In genomic region chr1:39727932-39728317, GRCh38 we compare ENCODE assay signal across 24 cellular contexts. TPM values are rescaled to one million over a fixed set of nuclear protein-coding genes. Genes with fewer than 3 reads are reported as not detected.
A peak's percentile ranks its signal among the peaks of the same experiment; 100 is the strongest.
DNase-seq lines count a peak whose midpoint lies in the region; ATAC-seq, FAIRE-seq and TF ChIP-seq lines count a peak whose summit lies in the region.
"Had no signal": no experiment of that assay in that cellular context is flagged by ENCODE, and none has a peak within 500 bp of the region (broad histone marks: within the 10 kb centered on the region; RNA-seq: fewer than 3 reads in every experiment).

No MANE protein-coding gene starts in this region.

- CTCF ChIA-PET in GM12878 (lab: Yijun Ruan, JAX) = interaction anchor here (1.2 to 1.5 kb wide), 2 partner anchors 74 to 329 kb away, joined by 3 to 4 read pairs; no protein-coding TSS in a partner anchor

- POLR2A ChIA-PET in GM12878 (lab: Charles Lee) = no interaction called here

- SMC1A ChIA-PET in GM12878 (lab: Charles Lee; ENCODE audit: uncharacterized antibody, unreplicated experiment) = interaction anchor here (3.2 kb wide), 1 partner anchor 11 kb away, joined by 10 read pairs; the partner anchor contains the start of gene PPIE

- H3K4me3 ChIP-seq in GM12878 (no peak overlapping the region), testis (peak overlapping the region; percentile 12 to 40)
- H3K4me3 ChIP-seq: GM23248, smooth muscle cell, thyroid gland had no signal

- RAD21 ChIA-PET in GM12878 (lab: Charles Lee; ENCODE audit: unreplicated experiment) = no interaction called here

- H2AFZ ChIP-seq in GM12878 (ENCODE audit: control insufficient read depth, low read depth, low read length) = peak overlapping the region; percentile 37
- H2AFZ ChIP-seq: GM23248 had no signal

- WGBS in GM12878 (ENCODE audit: insufficient coverage, insufficient replicate concordance, low lambda C conversion rate, missing lambda C conversion rate) = 65% methylated on average over 14 of the region's 14 CpGs
- 50 to 53% methylated on average over 13 to 14 of the region's 14 CpGs for WGBS in testis, 2 donors

- BruUV-seq in GM12878 (replicated peaks; lab: Mats Ljungman, UMichigan) = no TSS peak

- peak in 1 of 3 donors; percentile 41 for ATAC-seq in natural killer cell
- no peak for ATAC-seq in natural killer cell treated with Interleukin-12 subunit alpha and Interleukin-12 subunit beta and Interleukin-15 and Interleukin-18, amount 100 ng/mL, for 72 hours
- no peak for ATAC-seq in GM12878
- ATAC-seq in GM18867 (IDR thresholded peaks at IDR 0.05; ENCODE audit: unreplicated experiment) = no peak

- no peak for TF ChIP-seq CTCF in natural killer cell (IDR thresholded peaks at IDR 0.05)
- no peak for TF ChIP-seq CTCF in GM12878 (IDR thresholded peaks at IDR 0.05 in 2 of 3, conservative IDR thresholded peaks at IDR 0.05 in 1 of 3; ENCODE audit: control insufficient read depth in 2 of 3, extremely low read depth in 1 of 3, insufficient read depth in 1 of 3, low read depth in 3 of 3, low read length in 3 of 3)
- TF ChIP-seq CTCF in testis (IDR thresholded peaks at IDR 0.05) = no peak

- H3K9me3 Mint-ChIP-seq in natural killer cell (no peaks in the 10 kb centered on the region), IgD-negative memory B cell (no peaks in the 10 kb centered on the region)
- no peaks in the 10 kb centered on the region for H3K9me3 Mint-ChIP-seq in natural killer cell treated with Interleukin-12 subunit alpha and Interleukin-12 subunit beta and Interleukin-15 and Interleukin-18, amount 100 ng/mL, for 72 hours
- H3K9me3 Mint-ChIP-seq: CD4-positive, alpha-beta T cell had no signal

- H3K9me3 ChIP-seq in GM12878 (replicated peaks; ENCODE audit: control insufficient read depth, insufficient read depth, low read length) (no peaks in the 10 kb centered on the region; the same call in 2 of the 3 replicates), testis (no peaks in the 10 kb centered on the region)
- H3K9me3 ChIP-seq: thyroid gland had no signal

- FAIRE-seq in GM12878 (lab: Jason Lieb, UNC) = no peak
- FAIRE-seq: colon had no signal

- H3K36me3 Mint-ChIP-seq in natural killer cell (no peaks in the 10 kb centered on the region), IgD-negative memory B cell (no peaks in the 10 kb centered on the region)
- H3K36me3 Mint-ChIP-seq in natural killer cell treated with Interleukin-12 subunit alpha and Interleukin-12 subunit beta and Interleukin-15 and Interleukin-18, amount 100 ng/mL, for 72 hours = no peaks in the 10 kb centered on the region

- intact Hi-C loops in natural killer cell (cut with micrococcal nuclease) = no loop called here
- intact Hi-C loops in GM12878 (cut with micrococcal nuclease; ENCODE audit: unreplicated experiment) = loop anchor here (10.0 kb wide), 1 partner anchor 263 kb away; no protein-coding TSS in a partner anchor
- intact Hi-C loops in testis (cut with DNase I; ENCODE audit: low total_unique reads) = no loop called here

- H3K4me2 ChIP-seq in GM12878 (ENCODE audit: control insufficient read depth, insufficient read depth) = peak overlapping the region; percentile 76
- H3K4me2 ChIP-seq: smooth muscle cell had no signal

- no peaks in the 10 kb centered on the region for H3K79me2 ChIP-seq in GM12878 (ENCODE audit: control insufficient read depth, insufficient read depth, low read length)

- TF ChIP-seq RAD21 in GM12878 (IDR thresholded peaks at IDR 0.05; ENCODE audit: insufficient read depth, low read depth, low read length) = no peak

- in situ Hi-C loops in GM12878 (cut with MboI) = no loop called here

- H3K27ac ChIP-seq in GM12878 (ENCODE audit: control insufficient read depth, insufficient read depth) (no peak overlapping the region), testis (no peak overlapping the region)
- H3K27ac ChIP-seq: GM23248, thyroid gland had no signal

- no peak for TF ChIP-seq POLR2A in GM12878 (IDR thresholded peaks at IDR 0.05; ENCODE audit: low read depth, low read length)
- TF ChIP-seq POLR2A in testis (IDR thresholded peaks at IDR 0.05) = no peak

- no peak overlapping the region for H3K9ac ChIP-seq in GM12878 (ENCODE audit: control insufficient read depth, insufficient read depth, low read length)
- H3K9ac ChIP-seq: GM23248 had no signal

- H3K27me3 ChIP-seq in GM12878 (replicated peaks in 1 of 2; ENCODE audit: control insufficient read depth in 2 of 2, insufficient read depth in 2 of 2, low read length in 1 of 2) (no peaks in the 10 kb centered on the region), testis (no peaks in the 10 kb centered on the region)

- no peaks in the 10 kb centered on the region for H3K36me3 ChIP-seq in GM12878 (ENCODE audit: control insufficient read depth in 2 of 2, insufficient read depth in 2 of 2, low read length in 1 of 2)
- H3K36me3 ChIP-seq in testis (ENCODE audit: low read depth, missing control alignments) = no peaks in the 10 kb centered on the region
- H3K36me3 ChIP-seq: thyroid gland had no signal

- H4K20me1 ChIP-seq in GM12878 (ENCODE audit: control insufficient read depth, insufficient read depth) = no peaks in the 10 kb centered on the region

- H3K27ac Mint-ChIP-seq in natural killer cell (no peak overlapping the region), IgD-negative memory B cell (peak overlapping the region in 2 of 3 donors; percentile 8 to 19)
- no peak overlapping the region for H3K27ac Mint-ChIP-seq in natural killer cell treated with Interleukin-12 subunit alpha and Interleukin-12 subunit beta and Interleukin-15 and Interleukin-18, amount 100 ng/mL, for 72 hours
- H3K27ac Mint-ChIP-seq: CD4-positive, alpha-beta T cell had no signal

- H3K27me3 Mint-ChIP-seq in natural killer cell (ENCODE audit: low read depth in 2 of 2) = peaks cover 54 to 68% of the 10 kb centered on the region in 2 donors
- H3K27me3 Mint-ChIP-seq in natural killer cell treated with Interleukin-12 subunit alpha and Interleukin-12 subunit beta and Interleukin-15 and Interleukin-18, amount 100 ng/mL, for 72 hours = peaks cover 41 to 49% of the 10 kb centered on the region in 2 donors
- peaks cover 38% of the 10 kb centered on the region for H3K27me3 Mint-ChIP-seq in IgD-negative memory B cell

- H3K4me1 ChIP-seq in GM12878 (ENCODE audit: control insufficient read depth, insufficient read depth, low read length) = peaks cover 14% of the 10 kb centered on the region
- H3K4me1 ChIP-seq in testis = no peaks in the 10 kb centered on the region
- H3K4me1 ChIP-seq: thyroid gland had no signal

- H3K4me1 Mint-ChIP-seq in natural killer cell (peaks cover 17 to 21% of the 10 kb centered on the region in 2 donors), IgD-negative memory B cell (peaks cover 9 to 11% (median 10%) of the 10 kb centered on the region in 3 donors)
- H3K4me1 Mint-ChIP-seq in natural killer cell treated with Interleukin-12 subunit alpha and Interleukin-12 subunit beta and Interleukin-15 and Interleukin-18, amount 100 ng/mL, for 72 hours (ENCODE audit: low read depth in 2 of 2) = peaks cover 13 to 16% of the 10 kb centered on the region in 2 donors

- peak overlapping the region; percentile 50 for H3K4me3 Mint-ChIP-seq in natural killer cell
- H3K4me3 Mint-ChIP-seq in natural killer cell treated with Interleukin-12 subunit alpha and Interleukin-12 subunit beta and Interleukin-15 and Interleukin-18, amount 100 ng/mL, for 72 hours = no peak overlapping the region
- peak overlapping the region; percentile 64 to 95 (median 88) for H3K4me3 Mint-ChIP-seq in IgD-negative memory B cell
- H3K4me3 Mint-ChIP-seq: CD4-positive, alpha-beta T cell had no signal

- TF ChIP-seq EP300 in GM12878 (IDR thresholded peaks at IDR 0.05; ENCODE audit: borderline replicate concordance in 1 of 2, control insufficient read depth in 1 of 2, low read depth in 2 of 2, low read length in 2 of 2) = no peak

- DNase-seq in natural killer cell (no peak), GM12878 (ENCODE audit: low read depth, low spot score) (no peak), testis (peak; percentile 46), SKM-1 treated with dmso at 0.1 percent for 144 hours (lab: John Stamatoyannopoulos, UW; ENCODE audit: unreplicated experiment) (no peak)
- no peak for DNase-seq in natural killer cell treated with Interleukin-12 subunit alpha and Interleukin-12 subunit beta and Interleukin-15 and Interleukin-18, amount 100 ng/mL, for 72 hours (ENCODE audit: low spot score)
- DNase-seq in activated effector memory CD4-positive, alpha-beta T cell treated with Interleukin-2 at 50 U/mL for 16 hours = no peak
- DNase-seq: activated CD4-positive, alpha-beta T cell treated with anti-CD3 and anti-CD28 coated beads for 4 hours; activated CD8-positive, alpha-beta memory T cell treated with anti-CD3 and anti-CD28 coated beads, Interleukin-2, amount 50 U/mL, for 4 hours; activated gamma-delta T cell; CD4-positive, alpha-beta T cell; DMS 273 treated with DMSO at 0.1 percent for 48 hours; GM23248; kidney glomerular epithelial cell; NCI-H1105 treated with DMSO at 0.1 percent for 48 hours; NCI-H2081 treated with DMSO at 0.1 percent for 48 hours; occipital lobe; retina; SIG-M5; stimulated activated naive CD4-positive, alpha-beta T cell had no signal

RNA-seq across cellular contexts. Expression of gene PPIE, which starts 10.8 kb away (rescaled TPM):
- total RNA-seq in natural killer cell (10 to 100 TPM; 44.3 to 62.8 (median 59.8) TPM), GM12878 (2014; rRNA removed) (36.6 and 39.6 TPM in 2 replicates), GM12878 (2014; rRNA removed; fragmentation: Illumina TruSeq; extraction: Trizol) (46.6 and 48.0 TPM in 2 replicates), GM12878 (2021) (46.5 and 48.1 TPM in 2 replicates), testis (10 to 100 TPM; 71.5 to 82.8 TPM)
- total RNA-seq in natural killer cell treated with Interleukin-12 subunit alpha and Interleukin-12 subunit beta and Interleukin-15 and Interleukin-18, amount 100 ng/mL, for 72 hours = 10 to 100 TPM; 60.0 to 61.2 TPM
- polyA plus RNA-seq in IgD-negative memory B cell (83.7 TPM), GM12878 (2011; rRNA removed) (77.8 and 81.1 TPM in 2 replicates), GM12878 (2014; fragmentation: Illumina TruSeq; extraction: Trizol) (53.4 and 58.7 TPM in 2 replicates), GM12878 (2014; fragmentation: Nextera tagmentation; extraction: Ambion mirVana) (100 to 1,000 TPM; 130 to 163 TPM), GM12878 (2014; rRNA removed) (54.7 and 66.1 TPM in 2 replicates), GM12878 (2016; fragmentation: Nextera tagmentation; extraction: Ambion mirVana) (10 to 100 TPM; 74.1 to 78.7 TPM), testis (ENCODE audit: insufficient read depth, low read depth, low replicate concordance) (109 TPM)
- 75.9 and 77.7 TPM in 2 replicates for total RNA-seq in GM12878 (2013; cell fraction: nucleolus; rRNA removed)
- 34.9 TPM for polyA plus RNA-seq in GM12878 (2011; ENCODE audit: low read depth)
- polyA plus RNA-seq in GM12878 (2011; cell fraction: cytosol; rRNA removed) = 75.3 and 89.8 TPM in 2 replicates
- 111 and 126 TPM in 2 replicates for polyA plus RNA-seq in GM12878 (2011; cell fraction: nucleus; rRNA removed)
- 43.3 and 53.5 TPM in 2 replicates for polyA plus RNA-seq in GM12878 (2012)
- polyA minus RNA-seq in GM12878 (2011; rRNA and poly(A)+ RNA removed) = 46.6 and 47.5 TPM in 2 replicates
- 10.6 and 11.1 TPM in 2 replicates for polyA minus RNA-seq in GM12878 (2011; cell fraction: cytosol; rRNA and poly(A)+ RNA removed)
- 40.1 and 44.9 TPM in 2 replicates for polyA minus RNA-seq in GM12878 (2011; cell fraction: nucleus; rRNA and poly(A)+ RNA removed)

RNA-seq across cellular contexts. Expression of gene HPCAL4, which starts 36.7 kb away (rescaled TPM):
- 1 to 10 TPM in 2 of 3 donors, under 1 TPM in 1; 0.78 to 1.6 (median 1.3) TPM for total RNA-seq in natural killer cell
- under 1 TPM; 0.50 to 0.64 TPM for total RNA-seq in natural killer cell treated with Interleukin-12 subunit alpha and Interleukin-12 subunit beta and Interleukin-15 and Interleukin-18, amount 100 ng/mL, for 72 hours
- 0.29 TPM for polyA plus RNA-seq in IgD-negative memory B cell
- total RNA-seq in GM12878 (2013; cell fraction: nucleolus; rRNA removed) = not detected in 2 replicates
- 0.06 TPM in 1 of 2 replicates, not detected in the other for total RNA-seq in GM12878 (2014; rRNA removed)
- 0.05 TPM in 1 of 2 replicates, not detected in the other for total RNA-seq in GM12878 (2014; rRNA removed; fragmentation: Illumina TruSeq; extraction: Trizol)
- total RNA-seq in GM12878 (2021) = 0.05 and 0.16 TPM in 2 replicates
- not detected for polyA plus RNA-seq in GM12878 (2011; ENCODE audit: low read depth)
- 0.07 and 0.18 TPM in 2 replicates for polyA plus RNA-seq in GM12878 (2011; rRNA removed)
- polyA plus RNA-seq in GM12878 (2011; cell fraction: cytosol; rRNA removed) = 0.08 and 0.16 TPM in 2 replicates
- polyA plus RNA-seq in GM12878 (2011; cell fraction: nucleus; rRNA removed) = 0.10 and 0.22 TPM in 2 replicates
- polyA plus RNA-seq in GM12878 (2012) = 0.06 and 0.07 TPM in 2 replicates
- 0.06 and 0.13 TPM in 2 replicates for polyA plus RNA-seq in GM12878 (2014; fragmentation: Illumina TruSeq; extraction: Trizol)
- not detected for polyA plus RNA-seq in GM12878 (2014; fragmentation: Nextera tagmentation; extraction: Ambion mirVana)
- polyA plus RNA-seq in GM12878 (2014; rRNA removed) = 0.08 TPM in 1 of 2 replicates, not detected in the other
- polyA plus RNA-seq in GM12878 (2016; fragmentation: Nextera tagmentation; extraction: Ambion mirVana) = not detected
- 0.05 and 0.29 TPM in 2 replicates for polyA minus RNA-seq in GM12878 (2011; rRNA and poly(A)+ RNA removed)
- polyA minus RNA-seq in GM12878 (2011; cell fraction: cytosol; rRNA and poly(A)+ RNA removed) = not detected in 2 replicates
- polyA minus RNA-seq in GM12878 (2011; cell fraction: nucleus; rRNA and poly(A)+ RNA removed) = 0.12 TPM in 1 of 2 replicates, not detected in the other
- total RNA-seq in testis = 10 to 100 TPM in 1 of 2 donors, 1 to 10 TPM in 1; 6.9 to 24.5 TPM
- 17.3 TPM for polyA plus RNA-seq in testis (ENCODE audit: insufficient read depth, low read depth, low replicate concordance)
- total RNA-seq: GM23248 had no signal
- polyA plus RNA-seq: GM23248, smooth muscle cell had no signal

RNA-seq across cellular contexts. Expression of gene OXCT2, which starts 43.2 kb away (rescaled TPM):
- 1 to 10 TPM in 2 of 3 donors, under 1 TPM in 1; 0.42 to 2.2 (median 1.9) TPM for total RNA-seq in natural killer cell
- under 1 TPM; 0.47 to 0.59 TPM for total RNA-seq in natural killer cell treated with Interleukin-12 subunit alpha and Interleukin-12 subunit beta and Interleukin-15 and Interleukin-18, amount 100 ng/mL, for 72 hours
- polyA plus RNA-seq in IgD-negative memory B cell = 0.93 TPM
- total RNA-seq in GM12878 (2013; cell fraction: nucleolus; rRNA removed) = 4.1 and 4.9 TPM in 2 replicates
- 0.79 and 1.1 TPM in 2 replicates for total RNA-seq in GM12878 (2014; rRNA removed)
- total RNA-seq in GM12878 (2014; rRNA removed; fragmentation: Illumina TruSeq; extraction: Trizol) = 0.69 and 1.0 TPM in 2 replicates
- 0.98 and 1.9 TPM in 2 replicates for total RNA-seq in GM12878 (2021)
- polyA plus RNA-seq in GM12878 (2011; ENCODE audit: low read depth) = 0.43 TPM
- 0.29 and 0.39 TPM in 2 replicates for polyA plus RNA-seq in GM12878 (2011; rRNA removed)
- polyA plus RNA-seq in GM12878 (2011; cell fraction: cytosol; rRNA removed) = 0.39 and 0.53 TPM in 2 replicates
- 1.9 and 2.1 TPM in 2 replicates for polyA plus RNA-seq in GM12878 (2011; cell fraction: nucleus; rRNA removed)
- 0.53 and 0.81 TPM in 2 replicates for polyA plus RNA-seq in GM12878 (2012)
- polyA plus RNA-seq in GM12878 (2014; fragmentation: Illumina TruSeq; extraction: Trizol) = 0.13 and 0.57 TPM in 2 replicates
- polyA plus RNA-seq in GM12878 (2014; fragmentation: Nextera tagmentation; extraction: Ambion mirVana) = under 1 TPM; 0.06 to 0.31 TPM
- polyA plus RNA-seq in GM12878 (2014; rRNA removed) = 1.7 and 1.8 TPM in 2 replicates
- polyA plus RNA-seq in GM12878 (2016; fragmentation: Nextera tagmentation; extraction: Ambion mirVana) = under 1 TPM; 0.40 to 0.60 TPM
- polyA minus RNA-seq in GM12878 (2011; rRNA and poly(A)+ RNA removed) = 0.44 and 0.72 TPM in 2 replicates
- not detected in 2 replicates for polyA minus RNA-seq in GM12878 (2011; cell fraction: cytosol; rRNA and poly(A)+ RNA removed)
- polyA minus RNA-seq in GM12878 (2011; cell fraction: nucleus; rRNA and poly(A)+ RNA removed) = 0.36 and 0.67 TPM in 2 replicates
- total RNA-seq in testis = 10 to 100 TPM; 28.6 to 90.0 TPM
- polyA plus RNA-seq in testis (ENCODE audit: insufficient read depth, low read depth, low replicate concordance) = 78.8 TPM
- total RNA-seq: CD4-positive, alpha-beta T cell; smooth muscle cell had no signal
- polyA plus RNA-seq: smooth muscle cell had no signal

RNA-seq across cellular contexts. Expression of gene NT5C1A, which starts 56.0 kb away (rescaled TPM):
- total RNA-seq in natural killer cell = not detected
- total RNA-seq in natural killer cell treated with Interleukin-12 subunit alpha and Interleukin-12 subunit beta and Interleukin-15 and Interleukin-18, amount 100 ng/mL, for 72 hours = 1 to 10 TPM; 4.1 to 9.2 TPM
- not detected for polyA plus RNA-seq in IgD-negative memory B cell
- not detected in 2 replicates for total RNA-seq in GM12878 (2013; cell fraction: nucleolus; rRNA removed)
- 0.17 and 0.49 TPM in 2 replicates for total RNA-seq in GM12878 (2014; rRNA removed)
- 0.18 and 0.22 TPM in 2 replicates for total RNA-seq in GM12878 (2014; rRNA removed; fragmentation: Illumina TruSeq; extraction: Trizol)
- total RNA-seq in GM12878 (2021) = 0.61 and 0.77 TPM in 2 replicates
- polyA plus RNA-seq in GM12878 (2011; ENCODE audit: low read depth) = not detected
- 0.23 and 0.73 TPM in 2 replicates for polyA plus RNA-seq in GM12878 (2011; rRNA removed)
- polyA plus RNA-seq in GM12878 (2011; cell fraction: cytosol; rRNA removed) = 0.82 and 1.0 TPM in 2 replicates
- 1.4 and 1.8 TPM in 2 replicates for polyA plus RNA-seq in GM12878 (2011; cell fraction: nucleus; rRNA removed)
- polyA plus RNA-seq in GM12878 (2012) = 0.24 TPM in 1 of 2 replicates, not detected in the other
- 0.24 and 0.29 TPM in 2 replicates for polyA plus RNA-seq in GM12878 (2014; fragmentation: Illumina TruSeq; extraction: Trizol)
- under 1 TPM; 0.05 to 0.13 TPM for polyA plus RNA-seq in GM12878 (2014; fragmentation: Nextera tagmentation; extraction: Ambion mirVana)
- polyA plus RNA-seq in GM12878 (2014; rRNA removed) = 0.28 and 0.46 TPM in 2 replicates
- polyA plus RNA-seq in GM12878 (2016; fragmentation: Nextera tagmentation; extraction: Ambion mirVana) = under 1 TPM in 1 of 2 experiments, not detected in 1; 0.15 TPM
- 1.4 and 3.0 TPM in 2 replicates for polyA minus RNA-seq in GM12878 (2011; rRNA and poly(A)+ RNA removed)
- polyA minus RNA-seq in GM12878 (2011; cell fraction: cytosol; rRNA and poly(A)+ RNA removed) = not detected in 2 replicates
- polyA minus RNA-seq in GM12878 (2011; cell fraction: nucleus; rRNA and poly(A)+ RNA removed) = 0.85 and 2.1 TPM in 2 replicates
- 1 to 10 TPM; 2.1 to 3.2 TPM for total RNA-seq in testis
- polyA plus RNA-seq in testis (ENCODE audit: insufficient read depth, low read depth, low replicate concordance) = 1.0 TPM
- total RNA-seq: GM23248, smooth muscle cell had no signal
- polyA plus RNA-seq: GM23248, smooth muscle cell had no signal

Comparison
In these comparisons a context has a peak if more than half of its experiments do, and no peak if none do; other contexts are left out.
1. H3K27ac Mint-ChIP-seq: peak in IgD-negative memory B cell (2 of 3); none in natural killer cell (0 of 2) and natural killer cell treated with Interleukin-12 subunit alpha and Interleukin-12 subunit beta and Interleukin-15 and Interleukin-18, amount 100 ng/mL, for 72 hours (0 of 2).
2. RNA of gene OXCT2, which starts 43.2 kb away (total RNA-seq): 28.6 to 90.0 TPM in testis; 0.42 to 2.2 TPM in natural killer cell, 0.69 to 4.9 TPM in GM12878 and 0.47 to 0.59 TPM in natural killer cell treated with Interleukin-12 subunit alpha and Interleukin-12 subunit beta and Interleukin-15 and Interleukin-18, amount 100 ng/mL, for 72 hours; every median in the first group is over 4 times any median in the second.